10 cellular contexts compared by ENCODE assay signal in the genomic region with DNA sequence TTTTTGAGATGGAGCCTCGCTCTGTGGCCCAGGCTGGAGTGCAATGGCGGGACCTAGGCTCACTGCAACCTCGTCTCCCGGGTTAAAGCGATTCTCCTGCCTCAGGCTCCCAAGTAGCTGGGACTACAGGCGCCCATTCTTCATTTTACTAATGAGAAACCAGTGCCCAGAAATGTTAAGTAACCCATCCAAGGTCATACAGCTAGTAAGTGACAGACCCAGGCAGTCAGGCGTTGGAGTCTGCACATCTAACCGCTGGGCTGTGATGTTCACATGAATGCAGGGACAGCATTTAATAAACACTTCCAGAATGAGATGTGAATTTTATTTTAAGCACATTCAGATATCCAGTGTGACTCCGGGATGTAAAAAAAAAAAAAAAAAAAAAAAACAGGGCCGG. TPM values are rescaled to one million over a fixed set of nuclear protein-coding genes. Genes with fewer than 3 reads are reported as not detected.
A peak's percentile ranks its signal among the peaks of the same experiment; 100 is the strongest.
DNase-seq lines count a peak whose midpoint lies in the region; ATAC-seq and TF ChIP-seq lines count a peak whose summit lies in the region.
"Had no signal": no experiment of that assay in that cellular context is flagged by ENCODE, and none has a peak within 500 bp of the region (broad histone marks: within the 10 kb centered on the region; RNA-seq: fewer than 3 reads in every experiment).

No MANE protein-coding gene starts in this region.

- no peak for ATAC-seq in CD4-positive, CD25-positive, alpha-beta regulatory T cell (ENCODE audit: low read depth in 2 of 2)
- no peak for ATAC-seq in IMR-90 (ENCODE audit: low read depth)
- ATAC-seq in naive thymus-derived CD8-positive, alpha-beta T cell: no peak

- peak overlapping the region; percentile 88 to 93; a peak in 3 of 4 replicates for H4K8ac ChIP-seq in IMR-90 (ENCODE audit: low read depth in 2 of 2, low read length in 2 of 2)

- H2BK120ac ChIP-seq in IMR-90 (ENCODE audit: low read depth, low read length): no peak overlapping the region

- no peak overlapping the region for H2BK20ac ChIP-seq in IMR-90 (ENCODE audit: low read depth, low read length)

- POLR2A ChIA-PET in IMR-90 (lab: Charles Lee; ENCODE audit: unreplicated experiment) (interaction anchor here (0.5 kb wide), 1 partner anchor 51 kb away, joined by 6 read pairs; no protein-coding TSS in a partner anchor), MCF 10A (lab: Yijun Ruan, JAX) (interaction anchor here (0.7 to 5.3 kb wide), 8 partner anchors 9 to 80 kb away, joined by 3 to 67 read pairs (median 7); a partner anchor contains a TSS)
- POLR2A ChIA-PET in naive thymus-derived CD8-positive, alpha-beta T cell (lab: Charles Lee): interaction anchor here (1.1 to 2.4 kb wide), 2 partner anchors 81 to 174 kb away, joined by 3 to 31 read pairs; a partner anchor contains a TSS

- peaks cover 7% of the 10 kb centered on the region for H3K36me3 Mint-ChIP-seq in CD4-positive, CD25-positive, alpha-beta regulatory T cell
- H3K36me3 Mint-ChIP-seq in MCF 10A (ENCODE audit: insufficient read depth, unreplicated experiment) (peaks cover 6% of the 10 kb centered on the region), endothelial cell (ENCODE audit: low read depth, unreplicated experiment) (no peaks in the 10 kb centered on the region)
- peaks cover 0 to 6% (median 0%) of the 10 kb centered on the region in 3 donors for H3K36me3 Mint-ChIP-seq in naive thymus-derived CD8-positive, alpha-beta T cell

- peak overlapping the region; percentile 45; the same call in 1 of the 2 replicates for H3K4me2 ChIP-seq in IMR-90 (ENCODE audit: low read depth, low read length)

- TF ChIP-seq RAD21 in IMR-90 (IDR thresholded peaks at IDR 0.05; ENCODE audit: low read length): no peak

- peaks cover 0 to 4% of the 10 kb centered on the region in 2 experiments for H3K9me3 ChIP-seq in CD4-positive, CD25-positive, alpha-beta regulatory T cell (ENCODE audit: control insufficient read depth in 2 of 2, low read length in 2 of 2)
- H3K9me3 ChIP-seq in IMR-90 (ENCODE audit: control insufficient read depth, insufficient read depth, low read length) (peaks cover 4% of the 10 kb centered on the region; the same call in 1 of the 2 replicates), thyroid gland (no peaks in the 10 kb centered on the region), MG63 (no peaks in the 10 kb centered on the region)

- H3K4ac ChIP-seq in IMR-90 (ENCODE audit: low read depth, low read length): 0 out of 2 replicates have a peak overlapping the region, but pooled peaks have one; percentile 36

- no peaks in the 10 kb centered on the region for H3K27me3 ChIP-seq in CD4-positive, CD25-positive, alpha-beta regulatory T cell (ENCODE audit: control insufficient read depth, insufficient read depth, low read length)
- H3K27me3 ChIP-seq in IMR-90 (ENCODE audit: control insufficient read depth, insufficient read depth, low read length) (no peaks in the 10 kb centered on the region), thyroid gland (no peaks in the 10 kb centered on the region), MG63 (no peaks in the 10 kb centered on the region)

- H3K56ac ChIP-seq in IMR-90 (ENCODE audit: extremely low read depth, insufficient read depth, low read length): no peak overlapping the region

- H4K91ac ChIP-seq in IMR-90 (ENCODE audit: insufficient read depth, low read depth, low read length): no peak overlapping the region

- no peaks in the 10 kb centered on the region for H3K9me3 Mint-ChIP-seq in CD4-positive, CD25-positive, alpha-beta regulatory T cell
- H3K9me3 Mint-ChIP-seq in MCF 10A (ENCODE audit: unreplicated experiment): no peaks in the 10 kb centered on the region
- no peaks in the 10 kb centered on the region for H3K9me3 Mint-ChIP-seq in naive thymus-derived CD8-positive, alpha-beta T cell
- H3K9me3 Mint-ChIP-seq in endothelial cell (ENCODE audit: unreplicated experiment): no peaks in the 10 kb centered on the region
- H3K9me3 Mint-ChIP-seq: IgD-negative memory B cell had no signal

- no peak overlapping the region for H2BK5ac ChIP-seq in IMR-90 (ENCODE audit: low read depth, low read length, poor library complexity, severe bottlenecking)

- TF ChIP-seq CTCF in IMR-90 (conservative IDR thresholded peaks at IDR 0.05; ENCODE audit: low read depth, low read length) (no peak), MCF 10A (IDR thresholded peaks at IDR 0.05; ENCODE audit: unreplicated experiment) (no peak), endothelial cell (IDR thresholded peaks at IDR 0.05; ENCODE audit: unreplicated experiment) (no peak), thyroid gland (IDR thresholded peaks at IDR 0.05) (no peak)

- BruUV-seq in IMR-90 (replicated peaks; lab: Mats Ljungman, UMichigan) (no TSS peak), MCF 10A (replicated peaks; lab: Mats Ljungman, UMichigan) (no TSS peak)

- H3K4me3 ChIP-seq in CD4-positive, CD25-positive, alpha-beta regulatory T cell (ENCODE audit: low read depth, low read length): peak overlapping the region; percentile 98
- no peak overlapping the region for H3K4me3 ChIP-seq in IMR-90 (ENCODE audit: insufficient read depth, low read depth, low read length)
- peak overlapping the region in 1 of 3 donors; percentile 73 for H3K4me3 ChIP-seq in thyroid gland (replicated peaks in 1 of 3)
- H3K4me3 ChIP-seq in MG63: no peak overlapping the region; the same call in 1 of the 2 replicates

- peak overlapping the region in 2 of 3 donors; percentile 42 to 91 for H3K27ac Mint-ChIP-seq in CD4-positive, CD25-positive, alpha-beta regulatory T cell
- H3K27ac Mint-ChIP-seq in MCF 10A (ENCODE audit: low read depth, unreplicated experiment) (peak overlapping the region; percentile 99), endothelial cell (ENCODE audit: unreplicated experiment) (no peak overlapping the region)
- H3K27ac Mint-ChIP-seq in naive thymus-derived CD8-positive, alpha-beta T cell: peak overlapping the region in 7 of 10 donors; percentile 34 to 99 (median 98)

- WGBS in IMR-90 (ENCODE audit: extremely low coverage in 2 of 2, insufficient read length in 1 of 2), 2 experiments: 92% methylated on average over 5 of the region's 10 CpGs; no CpG with 5 or more reads in 1 of the 2 experiments
- WGBS in thyroid gland, 2 donors: 90 to 95% methylated on average over 10 of the region's 10 CpGs

- H3K4me3 Mint-ChIP-seq in CD4-positive, CD25-positive, alpha-beta regulatory T cell: peak overlapping the region in 3 of 4 donors; percentile 11 to 100 (median 99)
- H3K4me3 Mint-ChIP-seq in MCF 10A (ENCODE audit: unreplicated experiment) (peak overlapping the region; percentile 97), endothelial cell (ENCODE audit: unreplicated experiment) (no peak overlapping the region)
- peak overlapping the region in 7 of 10 donors; percentile 5 to 97 (median 55) for H3K4me3 Mint-ChIP-seq in naive thymus-derived CD8-positive, alpha-beta T cell

- no peak for DNase-seq in CD4-positive, CD25-positive, alpha-beta regulatory T cell
- DNase-seq in IMR-90: no peak
- no peak for DNase-seq in MCF 10A (ENCODE audit: unreplicated experiment)
- DNase-seq in naive thymus-derived CD8-positive, alpha-beta T cell: no peak
- DNase-seq in endothelial cell (ENCODE audit: low spot score): no peak
- no peak for DNase-seq in NK-92 (lab: John Stamatoyannopoulos, UW; ENCODE audit: unreplicated experiment)
- DNase-seq in thyroid gland: no peak
- DNase-seq in MG63: no peak
- DNase-seq: activated gamma-delta T cell treated with Interleukin-2 at 50 U/mL for 16 hours had no signal

- H3K4me1 Mint-ChIP-seq in CD4-positive, CD25-positive, alpha-beta regulatory T cell: peaks cover 26 to 42% (median 37%) of the 10 kb centered on the region in 4 donors
- H3K4me1 Mint-ChIP-seq in MCF 10A (ENCODE audit: insufficient read depth, unreplicated experiment): peaks cover 20% of the 10 kb centered on the region
- H3K4me1 Mint-ChIP-seq in naive thymus-derived CD8-positive, alpha-beta T cell: peaks cover 21 to 45% (median 35%) of the 10 kb centered on the region in 4 donors
- H3K4me1 Mint-ChIP-seq in endothelial cell (ENCODE audit: unreplicated experiment): peaks cover 20% of the 10 kb centered on the region

- no peak overlapping the region for H3K18ac ChIP-seq in IMR-90 (ENCODE audit: low read depth, low read length)

- H3K14ac ChIP-seq in IMR-90 (replicated peaks; ENCODE audit: low read depth, low read length): no peak overlapping the region

- H3K79me1 ChIP-seq in IMR-90 (ENCODE audit: low read depth in 1 of 2, low read length in 2 of 2): peaks cover 4 to 43% of the 10 kb centered on the region in 2 experiments; a peak in 3 of 4 replicates

- dilution Hi-C loops in IMR-90 (cut with HindIII; ENCODE audit: low sequenced_read_pairs, unreplicated experiment): no loop called here

- intact Hi-C loops in IMR-90 (cut with micrococcal nuclease): loop anchor here (2.0 kb wide), 1 partner anchor 66 kb away; a partner anchor contains a TSS
- intact Hi-C loops in MCF 10A (cut with micrococcal nuclease): loop anchor here (2.0 kb wide), 1 partner anchor 66 kb away; a partner anchor contains a TSS
- intact Hi-C loops in thyroid gland (cut with DNase I): no loop called here

- H2BK15ac ChIP-seq in IMR-90 (ENCODE audit: low read depth, low read length): no peak overlapping the region

- TF ChIP-seq POLR2A in IMR-90 (IDR thresholded peaks at IDR 0.05; ENCODE audit: low read depth, low read length): no peak
- TF ChIP-seq POLR2A in thyroid gland (IDR thresholded peaks at IDR 0.05): no peak

- H3K23ac ChIP-seq in IMR-90 (ENCODE audit: low read depth, low read length): no peak overlapping the region

- H4K20me1 ChIP-seq in IMR-90 (ENCODE audit: insufficient read depth, low read length): peaks cover 15% of the 10 kb centered on the region; the same call in 1 of the 2 replicates

- H2AK5ac ChIP-seq in IMR-90 (ENCODE audit: low read depth, low read length): no peak overlapping the region

- peaks cover 38% of the 10 kb centered on the region for H3K4me1 ChIP-seq in CD4-positive, CD25-positive, alpha-beta regulatory T cell (ENCODE audit: control insufficient read depth, insufficient read depth, low read length, poor library complexity, severe bottlenecking)
- H3K4me1 ChIP-seq in IMR-90 (ENCODE audit: control insufficient read depth, insufficient read depth, low read length): peaks cover 7% of the 10 kb centered on the region
- H3K4me1 ChIP-seq in thyroid gland: peaks cover 13 to 24% of the 10 kb centered on the region in 2 donors

- H2AK9ac ChIP-seq in IMR-90 (replicated peaks; ENCODE audit: low read depth, low read length, poor library complexity): peak overlapping the region; percentile 47

- no peak overlapping the region for H4K5ac ChIP-seq in IMR-90 (ENCODE audit: low read depth, low read length)

- no peaks in the 10 kb centered on the region for H3K36me3 ChIP-seq in CD4-positive, CD25-positive, alpha-beta regulatory T cell (ENCODE audit: control insufficient read depth, insufficient read depth, low read length)
- H3K36me3 ChIP-seq in IMR-90 (ENCODE audit: control insufficient read depth, insufficient read depth, low read length) (peaks cover 2% of the 10 kb centered on the region; the same call in 1 of the 2 replicates), thyroid gland (no peaks in the 10 kb centered on the region), MG63 (peaks cover 4% of the 10 kb centered on the region)

- peaks cover 3% of the 10 kb centered on the region; the same call in 1 of the 2 replicates for H3K9me1 ChIP-seq in IMR-90 (ENCODE audit: insufficient read depth, low read length)

- H2AFZ ChIP-seq in IMR-90 (replicated peaks; ENCODE audit: low read length, poor library complexity): no peak overlapping the region

- peak overlapping the region; percentile 89 for H3K27ac ChIP-seq in CD4-positive, CD25-positive, alpha-beta regulatory T cell (ENCODE audit: insufficient read depth, low read length, poor library complexity, severe bottlenecking)
- H3K27ac ChIP-seq in IMR-90 (ENCODE audit: insufficient read depth, low read length): no peak overlapping the region; the same call in 1 of the 2 replicates
- H3K27ac ChIP-seq in thyroid gland: peak overlapping the region in 1 of 3 donors; percentile 94

- no peaks in the 10 kb centered on the region for H3K27me3 Mint-ChIP-seq in CD4-positive, CD25-positive, alpha-beta regulatory T cell
- H3K27me3 Mint-ChIP-seq in MCF 10A (ENCODE audit: insufficient read depth, unreplicated experiment): no peaks in the 10 kb centered on the region
- H3K27me3 Mint-ChIP-seq in naive thymus-derived CD8-positive, alpha-beta T cell: no peaks in the 10 kb centered on the region
- H3K27me3 Mint-ChIP-seq in endothelial cell (ENCODE audit: unreplicated experiment): peaks cover 4% of the 10 kb centered on the region
- H3K27me3 Mint-ChIP-seq: IgD-negative memory B cell had no signal

- H3K9ac ChIP-seq in IMR-90 (ENCODE audit: low read depth, low read length): peak overlapping the region; percentile 72; the same call in 1 of the 2 replicates

- in situ Hi-C loops in IMR-90 (cut with MboI; ENCODE audit: low sequenced_read_pairs): no loop called here

- CTCF ChIA-PET in IMR-90 (lab: Yijun Ruan, JAX) (no interaction called here), MCF 10A (lab: Yijun Ruan, JAX) (interaction anchor here (0.6 kb wide), 1 partner anchor 622 kb away, joined by 4 read pairs; no protein-coding TSS in a partner anchor)

RNA-seq across cellular contexts. Expression of a gene that starts 1.3 kb away (rescaled TPM):
- total RNA-seq in CD4-positive, CD25-positive, alpha-beta regulatory T cell: 55.9 TPM
- polyA plus RNA-seq in CD4-positive, CD25-positive, alpha-beta regulatory T cell: 10 to 100 TPM; 39.8 to 44.5 (median 43.2) TPM
- total RNA-seq in IMR-90 (2012; rRNA removed) (53.0 and 83.5 TPM in 2 replicates), MCF 10A (2022) (65.8 and 73.6 TPM in 2 replicates), endothelial cell (ENCODE audit: unreplicated experiment) (46.8 TPM), thyroid gland (10 to 100 TPM; 35.5 to 45.1 (median 41.7) TPM)
- 6.8 and 7.5 TPM in 2 replicates for polyA plus RNA-seq in IMR-90 (2012; rRNA removed)
- polyA plus RNA-seq in IMR-90 (2012; cell fraction: cytosol; rRNA removed): 2.0 TPM in 2 replicates
- 0.98 and 5.6 TPM in 2 replicates for polyA plus RNA-seq in IMR-90 (2012; cell fraction: nucleus; rRNA removed; ENCODE audit: low replicate concordance)
- total RNA-seq in naive thymus-derived CD8-positive, alpha-beta T cell: 10 to 100 TPM; 70.8 to 76.3 TPM
- 10 to 100 TPM; 31.4 to 57.6 (median 50.8) TPM for polyA plus RNA-seq in naive thymus-derived CD8-positive, alpha-beta T cell
- total RNA-seq in MG63 (2014; rRNA removed; shearing (Covaris generic); ENCODE audit: low replicate concordance): 7.9 and 13.4 TPM in 2 replicates
